ENCODE assay signal across 21 cellular contexts in genomic region chr3:4822568-4822967, GRCh38.
DNase-seq lines count a peak whose midpoint lies in the region; ATAC-seq and TF ChIP-seq lines count a peak whose summit lies in the region.
"Had no signal": no experiment of that assay in that cellular context is flagged by ENCODE, and none has a peak within 500 bp of the region (broad histone marks: within the 10 kb centered on the region; RNA-seq: fewer than 3 reads in every experiment).

No MANE protein-coding gene starts in this region.

- peak overlapping the region; percentile 65 for H3K4me3 Mint-ChIP-seq in CD4-positive, alpha-beta T cell
- H3K4me3 Mint-ChIP-seq in CD8-positive, alpha-beta T cell, result peak overlapping the region; percentile 35
- peak overlapping the region in 9 of 10 donors; percentile 37 to 75 (median 56) for H3K4me3 Mint-ChIP-seq in naive thymus-derived CD8-positive, alpha-beta T cell
- H3K4me3 Mint-ChIP-seq: neural progenitor cell had no signal

- CTCF ChIA-PET in CD4-positive, alpha-beta T cell (lab: Charles Lee), result interaction anchor here (0.6 to 2.0 kb wide), 14 partner anchors 12 to 235 kb away, joined by 3 to 20 read pairs (median 4); partner anchors contain the start of gene BHLHE40
- CTCF ChIA-PET in CD8-positive, alpha-beta T cell (lab: Charles Lee), result interaction anchor here (0.7 to 3.0 kb wide), 16 partner anchors 7 to 236 kb away, joined by 3 to 24 read pairs (median 4); partner anchors contain the start of gene BHLHE40

- intact Hi-C loops in CD4-positive, alpha-beta T cell (cut with DNase I, micrococcal nuclease), result loop anchor here (1.0 to 10.0 kb wide), 11 partner anchors 9 to 235 kb away; no protein-coding TSS in a partner anchor
- intact Hi-C loops in CD8-positive, alpha-beta T cell (cut with DNase I, micrococcal nuclease), result loop anchor here (1.0 to 10.0 kb wide), 10 partner anchors 9 to 372 kb away; no protein-coding TSS in a partner anchor

- no peak for TF ChIP-seq CTCF in CD4-positive, alpha-beta T cell (IDR thresholded peaks at IDR 0.05)
- no peak for TF ChIP-seq CTCF in CD8-positive, alpha-beta T cell (IDR thresholded peaks at IDR 0.05)

- peaks cover 35% of the 10 kb centered on the region for H3K36me3 Mint-ChIP-seq in CD4-positive, alpha-beta T cell (ENCODE audit: low read depth)
- H3K36me3 Mint-ChIP-seq in CD8-positive, alpha-beta T cell, result peaks cover 31% of the 10 kb centered on the region
- H3K36me3 Mint-ChIP-seq in activated naive CD4-positive, alpha-beta T cell treated with anti-CD3 and anti-CD28 coated beads, Interleukin-2, amount 50 U/mL, for 72 hours, result peaks cover 63 to 86% of the 10 kb centered on the region in 2 donors
- H3K36me3 Mint-ChIP-seq in naive thymus-derived CD8-positive, alpha-beta T cell, result peaks cover 2 to 20% (median 8%) of the 10 kb centered on the region in 3 donors

- no peaks in the 10 kb centered on the region for H3K36me3 ChIP-seq in CD8-positive, alpha-beta T cell (ENCODE audit: insufficient read depth, low read length)
- H3K36me3 ChIP-seq: neural progenitor cell had no signal

- no peak for DNase-seq in CD4-positive, alpha-beta T cell
- no peak for DNase-seq in CD8-positive, alpha-beta T cell
- no peak for DNase-seq in activated naive CD4-positive, alpha-beta T cell treated with anti-CD3 and anti-CD28 coated beads, Interleukin-2, amount 50 U/mL, for 72 hours (ENCODE audit: low spot score in 2 of 2)
- DNase-seq in naive thymus-derived CD8-positive, alpha-beta T cell, result no peak
- DNase-seq in GM19240 (ENCODE audit: insufficient read length, low spot score), result no peak
- DNase-seq in EL, result no peak
- no peak for DNase-seq in NOMO-1 treated with dmso at 0.1 percent for 144 hours (lab: John Stamatoyannopoulos, UW; ENCODE audit: unreplicated experiment)
- DNase-seq: DMS53, foreskin melanocyte, H7, hippocampal formation, left ventricle myocardium superior, NCI-H1436, NCI-H2171 treated with DMSO at 0.1 percent for 48 hours, NCI-H526, SK-N-SH, tibial artery had no signal

- no peaks in the 10 kb centered on the region for H3K9me3 ChIP-seq in CD4-positive, alpha-beta T cell (ENCODE audit: control insufficient read depth, low read length)
- H3K9me3 ChIP-seq in CD8-positive, alpha-beta T cell (ENCODE audit: low read length), result no peaks in the 10 kb centered on the region
- H3K9me3 ChIP-seq: body of pancreas, SK-N-SH, tibial artery had no signal

- H3K4me3 ChIP-seq in CD8-positive, alpha-beta T cell (ENCODE audit: low read depth, low read length), result no peak overlapping the region
- H3K4me3 ChIP-seq: body of pancreas, neural progenitor cell, tibial artery had no signal

- H3K4me1 ChIP-seq in CD8-positive, alpha-beta T cell (ENCODE audit: insufficient read depth, low read length), result peaks cover 66% of the 10 kb centered on the region
- H3K4me1 ChIP-seq: neural progenitor cell had no signal

- H3K27me3 Mint-ChIP-seq in CD4-positive, alpha-beta T cell, result no peaks in the 10 kb centered on the region
- no peaks in the 10 kb centered on the region for H3K27me3 Mint-ChIP-seq in CD8-positive, alpha-beta T cell (ENCODE audit: low read depth)
- no peaks in the 10 kb centered on the region for H3K27me3 Mint-ChIP-seq in naive thymus-derived CD8-positive, alpha-beta T cell

- no peaks in the 10 kb centered on the region for H3K9me3 Mint-ChIP-seq in CD4-positive, alpha-beta T cell
- no peaks in the 10 kb centered on the region for H3K9me3 Mint-ChIP-seq in CD8-positive, alpha-beta T cell
- H3K9me3 Mint-ChIP-seq in activated naive CD4-positive, alpha-beta T cell treated with anti-CD3 and anti-CD28 coated beads, Interleukin-2, amount 50 U/mL, for 72 hours, result peaks cover 3 to 12% of the 10 kb centered on the region in 2 donors
- no peaks in the 10 kb centered on the region for H3K9me3 Mint-ChIP-seq in naive thymus-derived CD8-positive, alpha-beta T cell

- H3K27ac Mint-ChIP-seq in CD4-positive, alpha-beta T cell, result peak overlapping the region; percentile 95
- H3K27ac Mint-ChIP-seq in CD8-positive, alpha-beta T cell, result peak overlapping the region; percentile 92
- peak overlapping the region; percentile 91 for H3K27ac Mint-ChIP-seq in activated naive CD4-positive, alpha-beta T cell treated with anti-CD3 and anti-CD28 coated beads, Interleukin-2, amount 50 U/mL, for 72 hours
- peak overlapping the region; percentile 74 to 98 (median 92) for H3K27ac Mint-ChIP-seq in naive thymus-derived CD8-positive, alpha-beta T cell
- H3K27ac Mint-ChIP-seq: neural progenitor cell, progenitor cell of endocrine pancreas had no signal

- POLR2A ChIA-PET in CD4-positive, alpha-beta T cell (lab: Charles Lee), result interaction anchor here (0.7 to 2.0 kb wide), 14 partner anchors 8 to 366 kb away, joined by 3 to 38 read pairs (median 4); partner anchors contain the start of gene BHLHE40
- POLR2A ChIA-PET in CD8-positive, alpha-beta T cell (lab: Charles Lee), result interaction anchor here (0.6 to 2.7 kb wide), 8 partner anchors 8 to 164 kb away, joined by 3 to 20 read pairs (median 3); partner anchors contain the start of gene BHLHE40
- POLR2A ChIA-PET in naive thymus-derived CD8-positive, alpha-beta T cell (lab: Charles Lee), result interaction anchor here (0.7 to 2.0 kb wide), 6 partner anchors 8 to 235 kb away, joined by 3 to 8 read pairs (median 4); partner anchors contain the start of gene BHLHE40

- no peak for ATAC-seq in CD4-positive, alpha-beta T cell (ENCODE audit: poor library complexity)
- ATAC-seq in CD8-positive, alpha-beta T cell, result no peak
- ATAC-seq in activated naive CD4-positive, alpha-beta T cell treated with anti-CD3 and anti-CD28 coated beads, Interleukin-2, amount 50 U/mL, for 72 hours, result no peak
- ATAC-seq in naive thymus-derived CD8-positive, alpha-beta T cell, result no peak
- ATAC-seq: body of pancreas, left ventricle myocardium superior had no signal

- peak overlapping the region; percentile 55 for H3K27ac ChIP-seq in CD4-positive, alpha-beta T cell (ENCODE audit: low read depth, low read length)
- H3K27ac ChIP-seq in CD8-positive, alpha-beta T cell (ENCODE audit: low read depth, low read length), result peak overlapping the region; percentile 12
- H3K27ac ChIP-seq: body of pancreas, neural progenitor cell, RWPE1, tibial artery had no signal

- H3K27me3 ChIP-seq in CD4-positive, alpha-beta T cell (ENCODE audit: control insufficient read depth, insufficient read depth, low read length), result no peaks in the 10 kb centered on the region
- no peaks in the 10 kb centered on the region for H3K27me3 ChIP-seq in CD8-positive, alpha-beta T cell (ENCODE audit: insufficient read depth, low read length)
- H3K27me3 ChIP-seq: body of pancreas, neural progenitor cell, tibial artery had no signal

- H3K4me1 Mint-ChIP-seq in CD4-positive, alpha-beta T cell (ENCODE audit: low read depth), result peaks cover 80% of the 10 kb centered on the region
- H3K4me1 Mint-ChIP-seq in CD8-positive, alpha-beta T cell (ENCODE audit: low read depth), result peaks cover 72% of the 10 kb centered on the region
- peaks cover 52 to 82% (median 73%) of the 10 kb centered on the region in 4 donors for H3K4me1 Mint-ChIP-seq in naive thymus-derived CD8-positive, alpha-beta T cell
